Comparison of ENCODE assay signal across 16 cellular contexts in the genomic region with DNA sequence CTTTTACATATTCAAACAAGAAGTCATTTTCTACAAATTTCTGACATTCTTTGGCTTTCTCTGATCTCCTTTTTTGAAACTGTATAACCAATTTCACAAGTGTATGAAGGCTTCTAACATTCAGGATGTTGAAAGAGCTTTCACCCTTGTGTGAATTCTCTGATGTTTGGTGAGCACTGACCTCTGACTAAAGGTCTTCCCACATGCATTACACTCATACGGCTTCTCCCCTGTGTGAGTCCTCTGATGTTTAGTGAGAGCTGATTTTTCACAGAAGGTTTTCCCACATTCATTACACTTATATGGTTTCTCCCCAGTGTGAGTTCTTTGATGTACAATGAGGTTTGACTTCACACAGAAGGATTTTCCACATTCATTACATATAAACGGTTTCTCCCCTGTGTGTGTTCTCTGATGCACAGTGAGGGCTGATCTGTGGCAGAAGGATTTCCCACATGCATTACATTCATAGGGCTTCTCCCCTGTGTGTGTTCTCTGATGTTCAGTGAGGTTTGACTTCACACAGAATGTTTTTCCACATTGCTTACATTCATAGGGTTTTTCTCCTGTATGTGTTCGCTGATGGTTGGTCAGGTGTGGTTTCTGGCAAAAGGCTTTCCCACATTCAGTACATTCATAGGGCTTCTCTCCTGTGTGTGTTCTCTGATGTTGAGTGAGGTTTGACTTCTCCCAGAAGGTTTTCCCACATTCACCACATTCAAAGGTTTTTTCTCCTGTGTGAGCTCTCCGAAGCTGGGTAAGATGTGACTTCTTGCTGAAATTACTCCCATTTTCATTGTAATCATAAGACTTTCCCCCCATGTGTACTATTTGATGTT. TPM values are rescaled to one million over a fixed set of nuclear protein-coding genes. Genes with fewer than 3 reads are reported as not detected.
"Had no signal": no experiment of that assay in that cellular context is flagged by ENCODE, and none has a peak within 500 bp of the region (broad histone marks: within the 10 kb centered on the region; RNA-seq: fewer than 3 reads in every experiment).

No MANE protein-coding gene starts in this region.

- ATAC-seq: activated CD8-positive, alpha-beta memory T cell treated with anti-CD3 and anti-CD28 coated beads, Interleukin-2, amount 10 ng/mL, durations not matched to agents 7 days and 5 days; lower lobe of right lung; naive thymus-derived CD4-positive, alpha-beta T cell; sciatic nerve had no signal

- H3K4me3 ChIP-seq: hepatocyte, lower lobe of right lung had no signal

- H3K4me1 ChIP-seq: lower lobe of right lung, spleen had no signal

- DNase-seq: activated CD4-positive, alpha-beta T cell treated with anti-CD3 and anti-CD28 coated beads, Interleukin-2, amount 50 U/mL, for 4 hours; activated CD4-positive, CD25-positive, alpha-beta regulatory T cell treated with anti-CD3 and anti-CD28 coated beads, Interleukin-2, amount 50 U/mL, for 72 hours; activated CD8-positive, alpha-beta memory T cell treated with anti-CD3 and anti-CD28 coated beads, Interleukin-2, amount 10 ng/mL, durations not matched to agents 7 days and 5 days; activated effector memory CD4-positive, alpha-beta T cell treated with Interleukin-2 at 50 U/mL for 16 hours; activated T-cell treated with anti-CD3 and anti-CD28 coated beads, Interleukin-2, amount 50 U/mL, for 24 hours; aorta; kidney glomerular epithelial cell; lower lobe of right lung; naive thymus-derived CD4-positive, alpha-beta T cell; spleen; stimulated activated CD4-positive, alpha-beta T cell treated with anti-CD3 and anti-CD28 coated beads, Interleukin-1b, Interleukin-23, amount 100 ng/mL, for 48 hours; stimulated activated naive CD4-positive, alpha-beta T cell; T-helper 9 cell had no signal

- H3K27me3 ChIP-seq: hepatocyte, neutrophil, spleen had no signal

- H3K27ac ChIP-seq: hepatocyte, lower lobe of right lung, neutrophil, spleen had no signal

RNA-seq across cellular contexts. Expression of a gene that starts 25.7 kb away (rescaled TPM):
- total RNA-seq: hepatocyte had no signal
- polyA plus RNA-seq: hepatocyte had no signal
